18 cellular contexts compared by ENCODE assay signal in the genomic region with DNA sequence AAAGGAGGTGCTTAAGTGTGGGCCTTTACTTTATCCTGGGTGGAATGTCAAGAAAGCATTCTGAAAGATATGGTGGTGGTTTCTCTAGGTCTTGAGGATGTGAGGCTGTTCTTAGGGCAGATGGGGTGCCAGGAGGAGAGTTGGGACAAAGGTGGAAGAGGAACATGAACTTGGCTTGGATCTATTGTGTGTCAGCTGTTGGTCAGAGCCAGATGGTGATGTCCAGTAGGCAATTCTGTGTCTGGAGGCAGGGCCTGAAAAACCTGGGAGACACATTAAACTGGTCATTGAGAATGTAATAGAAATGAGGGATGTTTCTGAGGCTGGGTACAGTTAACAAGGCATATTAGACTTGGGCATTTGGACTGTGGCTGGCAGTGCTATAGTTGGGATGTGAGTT.
"Had no signal": no experiment of that assay in that cellular context is flagged by ENCODE, and none has a peak within 500 bp of the region (broad histone marks: within the 10 kb centered on the region; RNA-seq: fewer than 3 reads in every experiment).

No MANE protein-coding gene starts in this region.

- FAIRE-seq: bronchial epithelial cell had no signal

- H3K9me3 ChIP-seq: ascending aorta, ovary, tibial artery, uterus had no signal

- H2AFZ ChIP-seq: hepatocyte had no signal

- ATAC-seq: T-helper 17 cell had no signal

- H3K9me3 Mint-ChIP-seq: activated CD4-positive, alpha-beta memory T cell treated with anti-CD3 and anti-CD28 coated beads, Interleukin-2, amount 10 ng/mL, durations not matched to agents 7 days and 5 days; activated naive CD8-positive, alpha-beta T cell treated with anti-CD3 and anti-CD28 coated beads, Interleukin-2, amount 10 ng/mL, durations not matched to agents 7 days and 5 days had no signal

- H3K27ac Mint-ChIP-seq: activated CD4-positive, alpha-beta memory T cell treated with anti-CD3 and anti-CD28 coated beads, Interleukin-2, amount 10 ng/mL, durations not matched to agents 7 days and 5 days; activated naive CD8-positive, alpha-beta T cell treated with anti-CD3 and anti-CD28 coated beads, Interleukin-2, amount 10 ng/mL, durations not matched to agents 7 days and 5 days; memory B cell; nephron progenitor cell; T-helper 17 cell had no signal

- H3K27me3 ChIP-seq: ascending aorta, hepatocyte, ovary, tibial artery, uterus had no signal

- H3K4me3 Mint-ChIP-seq: activated CD4-positive, alpha-beta memory T cell treated with anti-CD3 and anti-CD28 coated beads, Interleukin-2, amount 10 ng/mL, durations not matched to agents 7 days and 5 days; activated naive CD8-positive, alpha-beta T cell treated with anti-CD3 and anti-CD28 coated beads, Interleukin-2, amount 10 ng/mL, durations not matched to agents 7 days and 5 days; memory B cell; nephron progenitor cell; T-helper 17 cell had no signal

- DNase-seq: activated CD4-positive, alpha-beta memory T cell treated with anti-CD3 and anti-CD28 coated beads, Interleukin-2, amount 10 ng/mL, durations not matched to agents 7 days and 5 days; activated CD4-positive, alpha-beta T cell treated with anti-CD3 and anti-CD28 coated beads for 4 hours; activated CD8-positive, alpha-beta memory T cell treated with anti-CD3 and anti-CD28 coated beads, Interleukin-2, amount 50 U/mL, for 4 hours; activated naive CD8-positive, alpha-beta T cell treated with anti-CD3 and anti-CD28 coated beads, Interleukin-2, amount 10 ng/mL, durations not matched to agents 7 days and 5 days; activated T-cell treated with anti-CD3 and anti-CD28 coated beads, Interleukin-2, amount 50 U/mL, for 48 hours; erythroblast; left ventricle myocardium inferior; nephron progenitor cell; ovary; stimulated activated CD4-positive, alpha-beta T cell treated with anti-CD3 and anti-CD28 coated beads, Interleukin-12 subunit alpha, Interleukin-12 subunit beta, amount 100 ng/mL, for 4 hours; stimulated activated CD4-positive, alpha-beta T cell treated with anti-CD3 and anti-CD28 coated beads, Interleukin-2, amount 100 ng/mL, for 24 hours; T-helper 17 cell; tibial artery; uterus had no signal

- H3K4me2 ChIP-seq: hepatocyte had no signal

- H3K36me3 ChIP-seq: ascending aorta, left ventricle myocardium inferior, ovary, tibial artery, uterus had no signal

- H3K36me3 Mint-ChIP-seq: activated naive CD8-positive, alpha-beta T cell treated with anti-CD3 and anti-CD28 coated beads, Interleukin-2, amount 10 ng/mL, durations not matched to agents 7 days and 5 days; memory B cell had no signal

- H3K4me3 ChIP-seq: ascending aorta, hepatocyte, left ventricle myocardium inferior, ovary, tibial artery, uterus had no signal

- H3K27ac ChIP-seq: ascending aorta, hepatocyte, left ventricle myocardium inferior, tibial artery had no signal
